ENCODE assay signal across 8 cellular contexts in genomic region chr16:88706288-88706964, GRCh38. TPM values are rescaled to one million over a fixed set of nuclear protein-coding genes. Genes with fewer than 3 reads are reported as not detected.
DNase-seq lines count a peak whose midpoint lies in the region; ATAC-seq and TF ChIP-seq lines count a peak whose summit lies in the region.

Gene CTU2, plus strand, starts transcription at chr16:88706503. Its CDS starts 28 bp downstream, at chr16:88706531.
Gene RNF166, minus strand, starts transcription at chr16:88706408. Its CDS starts 83 bp downstream, at chr16:88706325.

- no TSS peak for BruUV-seq in A673 (replicated peaks; lab: Mats Ljungman, UMichigan)

- CTCF ChIA-PET in A673 (lab: Charles Lee) = interaction anchor here (1.4 kb wide), 1 partner anchor 31 kb away, joined by 18 read pairs; no protein-coding TSS in a partner anchor
- CTCF ChIA-PET in activated CD4-positive, alpha-beta T cell treated with anti-CD3 and anti-CD28 coated beads for 36 hours (lab: Charles Lee) = interaction anchor here (0.6 to 1.4 kb wide), 2 partner anchors 22 to 805 kb away, joined by 3 read pairs; no protein-coding TSS in a partner anchor

- no peaks in the 10 kb centered on the region for H3K36me3 ChIP-seq in A673 (ENCODE audit: insufficient read depth, low read length, poor library complexity, severe bottlenecking)

- peaks cover 11% of the 10 kb centered on the region for H3K36me3 Mint-ChIP-seq in activated CD4-positive, alpha-beta T cell treated with anti-CD3 and anti-CD28 coated beads for 36 hours (ENCODE audit: low read depth)

- peak within 1 kb of the TSS; percentile 92 for H3K27ac Mint-ChIP-seq in activated CD4-positive, alpha-beta T cell treated with anti-CD3 and anti-CD28 coated beads for 36 hours

- no peaks in the 10 kb centered on the region for H3K27me3 Mint-ChIP-seq in activated CD4-positive, alpha-beta T cell treated with anti-CD3 and anti-CD28 coated beads for 36 hours

- POLR2A ChIA-PET in A673 (lab: Charles Lee; ENCODE audit: low non-redundant PET) = no interaction called here
- POLR2A ChIA-PET in activated CD4-positive, alpha-beta T cell treated with anti-CD3 and anti-CD28 coated beads for 36 hours (lab: Charles Lee) = interaction anchor here (1.6 kb wide), 1 partner anchor 22 kb away, joined by 3 read pairs; no protein-coding TSS in a partner anchor

- ATAC-seq in GM18520 (IDR thresholded peaks at IDR 0.05; ENCODE audit: unreplicated experiment) (peak; percentile 57), HG03095 (IDR thresholded peaks at IDR 0.05; ENCODE audit: unreplicated experiment) (peak; percentile 51)
- ATAC-seq in activated CD4-positive, alpha-beta T cell treated with anti-CD3 and anti-CD28 coated beads for 36 hours = peak; percentile 59

- H3K4me3 ChIP-seq in A673 (ENCODE audit: low read depth, low read length, poor library complexity, severe bottlenecking) (peak within 1 kb of the TSS; percentile 94), choroid plexus epithelial cell (ENCODE audit: low read depth, low read length) (peak within 1 kb of the TSS; percentile 96)

- DNase-seq in A673 (ENCODE audit: low spot score) (peak; percentile 91), NCI-H446 (lab: John Stamatoyannopoulos, UW) (peak; percentile 18 to 79), choroid plexus epithelial cell (ENCODE audit: low read depth) (peak; percentile 82), kidney glomerular epithelial cell (lab: John Stamatoyannopoulos, UW) (peak; percentile 55)
- peak; percentile 96 for DNase-seq in activated CD4-positive, alpha-beta T cell treated with anti-CD3 and anti-CD28 coated beads for 36 hours
- peak; percentile 81 to 93 for DNase-seq in stimulated activated CD4-positive, alpha-beta T cell treated with anti-CD3 and anti-CD28 coated beads, Interleukin-15, amount 100 ng/mL, for 48 hours (ENCODE audit: low read depth in 2 of 2)

- H3K4me3 Mint-ChIP-seq in activated CD4-positive, alpha-beta T cell treated with anti-CD3 and anti-CD28 coated beads for 36 hours = peak within 1 kb of the TSS; percentile 92

- H3K9me3 ChIP-seq in A673 (ENCODE audit: low read depth, low read length, poor library complexity, severe bottlenecking) = no peaks in the 10 kb centered on the region

- peaks cover 43% of the 10 kb centered on the region for H3K4me1 Mint-ChIP-seq in activated CD4-positive, alpha-beta T cell treated with anti-CD3 and anti-CD28 coated beads for 36 hours

- peak within 1 kb of the TSS; percentile 76 for H3K27ac ChIP-seq in A673 (ENCODE audit: low read depth, low read length, poor library complexity, severe bottlenecking)

- peaks cover 30% of the 10 kb centered on the region for H3K4me1 ChIP-seq in A673 (ENCODE audit: insufficient read depth, low read length, poor library complexity, severe bottlenecking)

- H3K9me3 Mint-ChIP-seq in activated CD4-positive, alpha-beta T cell treated with anti-CD3 and anti-CD28 coated beads for 36 hours (ENCODE audit: low read depth) = no peaks in the 10 kb centered on the region

- TF ChIP-seq CTCF in A673 (conservative IDR thresholded peaks at IDR 0.05; ENCODE audit: low read depth, low read length) = no peak
- no peak for TF ChIP-seq CTCF in choroid plexus epithelial cell (conservative IDR thresholded peaks at IDR 0.05; ENCODE audit: low read depth, low read length)

- intact Hi-C loops in A673 (cut with micrococcal nuclease; ENCODE audit: unreplicated experiment) = no loop called here
- intact Hi-C loops in activated CD4-positive, alpha-beta T cell treated with anti-CD3 and anti-CD28 coated beads for 36 hours (cut with DNase I, micrococcal nuclease) = loop anchor here (1.0 kb wide), 9 partner anchors 20 to 511 kb away; partner anchors contain the start of genes SNAI3 (in 2 of the 2), ZC3H18 (in 2 of the 2), CYBA (in 1 of the 2) and MVD (in 1 of the 2)

- H3K27me3 ChIP-seq in A673 (replicated peaks; ENCODE audit: insufficient read depth, low read depth, low read length, poor library complexity) = no peaks in the 10 kb centered on the region

RNA-seq across cellular contexts. Expression of gene CTU2, which starts in this region (rescaled TPM):
- 45.0 and 47.5 TPM in 2 replicates for total RNA-seq in A673 (2021)
- 10 to 100 TPM; 29.6 to 36.2 TPM for total RNA-seq in activated CD4-positive, alpha-beta T cell treated with anti-CD3 and anti-CD28 coated beads for 36 hours

RNA-seq across cellular contexts. Expression of gene RNF166, which starts in this region (rescaled TPM):
- total RNA-seq in A673 (2021) = 32.3 and 36.3 TPM in 2 replicates
- total RNA-seq in activated CD4-positive, alpha-beta T cell treated with anti-CD3 and anti-CD28 coated beads for 36 hours = 10 to 100 TPM; 44.0 to 49.7 TPM

Comparison
In these comparisons a context has a peak if more than half of its experiments do, and no peak if none do; other contexts are left out.
1. Peak in every context shown above with its lines: DNase-seq, ATAC-seq, H3K4me3 ChIP-seq and H3K27ac ChIP-seq.